In genomic region chr9:71286146-71286545, GRCh38 we compare ENCODE assay signal across 26 cellular contexts.
"Had no signal": no experiment of that assay in that cellular context is flagged by ENCODE, and none has a peak within 500 bp of the region (broad histone marks: within the 10 kb centered on the region; RNA-seq: fewer than 3 reads in every experiment).

No MANE protein-coding gene starts in this region.

- H3K36me3 Mint-ChIP-seq: memory B cell; naive thymus-derived CD4-positive, alpha-beta T cell; natural killer cell treated with Interleukin-12 subunit alpha and Interleukin-12 subunit beta and Interleukin-15 and Interleukin-18, amount 100 ng/mL, for 72 hours; stimulated activated naive B cell treated with anti-CD40 and anti-IgM and Interleukin-4, amounts not matched to agents 10 μg/mL and 1 μg/mL and 100 μg/mL, for 72 hours had no signal

- H3K27ac Mint-ChIP-seq: memory B cell; naive thymus-derived CD4-positive, alpha-beta T cell; natural killer cell treated with Interleukin-12 subunit alpha and Interleukin-12 subunit beta and Interleukin-15 and Interleukin-18, amount 100 ng/mL, for 72 hours; stimulated activated naive B cell treated with anti-CD40 and anti-IgM and Interleukin-4, amounts not matched to agents 10 μg/mL and 1 μg/mL and 100 μg/mL, for 72 hours had no signal

- H3K4me1 ChIP-seq: left lung, pancreas, prostate gland, stomach, testis, thyroid gland, transverse colon, upper lobe of left lung had no signal

- H3K4me3 Mint-ChIP-seq: memory B cell; naive thymus-derived CD4-positive, alpha-beta T cell; natural killer cell treated with Interleukin-12 subunit alpha and Interleukin-12 subunit beta and Interleukin-15 and Interleukin-18, amount 100 ng/mL, for 72 hours; stimulated activated naive B cell treated with anti-CD40 and anti-IgM and Interleukin-4, amounts not matched to agents 10 μg/mL and 1 μg/mL and 100 μg/mL, for 72 hours had no signal

- H3K4me1 Mint-ChIP-seq: memory B cell; stimulated activated naive B cell treated with anti-CD40 and anti-IgM and Interleukin-4, amounts not matched to agents 10 μg/mL and 1 μg/mL and 100 μg/mL, for 72 hours had no signal

- DNase-seq: kidney glomerular epithelial cell; left colon; left lung; midbrain; mucosa of descending colon; naive thymus-derived CD4-positive, alpha-beta T cell; pancreas; retina; right cardiac atrium; stimulated activated CD4-positive, alpha-beta T cell treated with anti-CD3 and anti-CD28 coated beads, Interleukin-12 subunit alpha, Interleukin-12 subunit beta, amount 100 ng/mL, for 4 hours; stimulated activated CD4-positive, alpha-beta T cell treated with anti-CD3 and anti-CD28 coated beads, Interleukin-15, amount 100 ng/mL, for 24 hours; stimulated activated CD4-positive, alpha-beta T cell treated with anti-CD3 and anti-CD28 coated beads, Interleukin-2, amount 100 ng/mL, for 24 hours; stimulated activated CD4-positive, alpha-beta T cell treated with anti-CD3 and anti-CD28 coated beads, Interleukin-4, amount 100 ng/mL, for 1 hour; stimulated activated naive B cell treated with anti-CD40 and anti-IgM and Interleukin-4, amounts not matched to agents 10 μg/mL and 1 μg/mL and 100 μg/mL, for 72 hours; stimulated activated naive CD8-positive, alpha-beta T cell treated with anti-CD3 and anti-CD28 coated beads, Interleukin-15, Interleukin-2, amounts not matched to agents 100 U/mL and 50 U/mL, for 24 hours; stomach; testis; thyroid gland; transverse colon; upper lobe of left lung had no signal

- ATAC-seq: naive thymus-derived CD4-positive, alpha-beta T cell; natural killer cell treated with Interleukin-12 subunit alpha and Interleukin-12 subunit beta and Interleukin-15 and Interleukin-18, amount 100 ng/mL, for 72 hours; stimulated activated naive B cell treated with anti-CD40 and anti-IgM and Interleukin-4, amounts not matched to agents 10 μg/mL and 1 μg/mL and 100 μg/mL, for 72 hours; stimulated activated naive CD8-positive, alpha-beta T cell treated with anti-CD3 and anti-CD28 coated beads, Interleukin-15, Interleukin-2, amounts not matched to agents 100 U/mL and 50 U/mL, for 24 hours had no signal

- H3K36me3 ChIP-seq: left lung, pancreas, prostate gland, stomach, thyroid gland, transverse colon, upper lobe of left lung, vagina had no signal

- H3K4me3 ChIP-seq: hepatocyte, left lung, mucosa of descending colon, pancreas, prostate gland, skin epidermis, stomach, testis, thyroid gland, transverse colon, upper lobe of left lung, vagina had no signal

- H3K27ac ChIP-seq: hepatocyte, left lung, pancreas, prostate gland, skin epidermis, stomach, testis, thyroid gland, transverse colon, upper lobe of left lung, vagina had no signal

- H3K27me3 ChIP-seq: left lung, pancreas, stomach, testis, thyroid gland, transverse colon, upper lobe of left lung, vagina had no signal

- H3K4me2 ChIP-seq: hepatocyte had no signal

- H3K9me3 ChIP-seq: left lung, mucosa of descending colon, pancreas, prostate gland, stomach, testis, thyroid gland, transverse colon, upper lobe of left lung, vagina had no signal

- H3K79me2 ChIP-seq: hepatocyte had no signal

- H3K9me3 Mint-ChIP-seq: memory B cell; naive thymus-derived CD4-positive, alpha-beta T cell; natural killer cell treated with Interleukin-12 subunit alpha and Interleukin-12 subunit beta and Interleukin-15 and Interleukin-18, amount 100 ng/mL, for 72 hours; stimulated activated naive B cell treated with anti-CD40 and anti-IgM and Interleukin-4, amounts not matched to agents 10 μg/mL and 1 μg/mL and 100 μg/mL, for 72 hours had no signal
